ENCODE assay signal across 9 cellular contexts in genomic region chr1:230145505-230145899, GRCh38.
DNase-seq lines count a peak whose midpoint lies in the region; TF ChIP-seq lines count a peak whose summit lies in the region.
"Had no signal": no experiment of that assay in that cellular context is flagged by ENCODE, and none has a peak within 500 bp of the region (broad histone marks: within the 10 kb centered on the region; RNA-seq: fewer than 3 reads in every experiment).

No MANE protein-coding gene starts in this region.

- H3K9me3 Mint-ChIP-seq in brain, result no peaks in the 10 kb centered on the region

- peak overlapping the region in 1 of 5 experiments; percentile 16 for H3K4me3 Mint-ChIP-seq in brain

- peaks cover 100% of the 10 kb centered on the region for H3K4me1 Mint-ChIP-seq in brain

- peak overlapping the region; percentile 34 for H3K27ac ChIP-seq in skeletal muscle tissue (ENCODE audit: low read depth, low read length)

- no peak overlapping the region for H3K9ac ChIP-seq in skeletal muscle tissue (ENCODE audit: low read depth in 1 of 3, low read length in 3 of 3)

- no peaks in the 10 kb centered on the region for H3K27me3 Mint-ChIP-seq in brain

- no peaks in the 10 kb centered on the region for H3K9me3 ChIP-seq in skeletal muscle tissue (ENCODE audit: control insufficient read depth in 3 of 3, low read length in 3 of 3)

- no peaks in the 10 kb centered on the region for H3K36me3 Mint-ChIP-seq in brain

- H3K27ac Mint-ChIP-seq in brain, result peak overlapping the region; percentile 29 to 80 (median 77)

- no peaks in the 10 kb centered on the region for H3K27me3 ChIP-seq in skeletal muscle tissue (ENCODE audit: control insufficient read depth in 3 of 3, insufficient read depth in 3 of 3, low read length in 3 of 3)

- peak; percentile 29 to 80 for DNase-seq in NCI-H524 (lab: John Stamatoyannopoulos, UW)
- DNase-seq in NCI-H524 treated with DMSO at 0.1 percent for 48 hours (lab: John Stamatoyannopoulos, UW), result no peak
- DNase-seq in NCI-H146 (lab: John Stamatoyannopoulos, UW), result peak; percentile 81
- no peak for DNase-seq in hypothalamus (lab: John Stamatoyannopoulos, UW)
- no peak for DNase-seq in activated effector memory CD4-positive, alpha-beta T cell treated with Interleukin-2 at 50 U/mL for 16 hours
- DNase-seq in ureter (ENCODE audit: low spot score), result no peak
- DNase-seq: NCI-H1092 treated with DMSO at 0.1 percent for 48 hours had no signal

- TF ChIP-seq CTCF in brain (conservative IDR thresholded peaks at IDR 0.05), result no peak

- H3K4me3 ChIP-seq in skeletal muscle tissue (ENCODE audit: low read length in 3 of 3), result no peak overlapping the region

- H3K36me3 ChIP-seq in skeletal muscle tissue (ENCODE audit: control insufficient read depth in 3 of 3, insufficient read depth in 3 of 3, low read length in 3 of 3), result no peaks in the 10 kb centered on the region

- peaks cover 66 to 92% (median 74%) of the 10 kb centered on the region in 3 donors for H3K4me1 ChIP-seq in skeletal muscle tissue (ENCODE audit: control insufficient read depth in 3 of 3, insufficient read depth in 3 of 3, low read length in 3 of 3)

Comparison
In these comparisons a context has a peak if more than half of its experiments do, and no peak if none do; other contexts are left out.
1. DNase-seq: peak in NCI-H524 (2 of 2) and NCI-H146 (single experiment); none in NCI-H524 treated with DMSO at 0.1 percent for 48 hours (single experiment), hypothalamus (0 of 51), activated effector memory CD4-positive, alpha-beta T cell treated with Interleukin-2 at 50 U/mL for 16 hours (single experiment) and ureter (single experiment).